8 cellular contexts compared by ENCODE assay signal in the genomic region with DNA sequence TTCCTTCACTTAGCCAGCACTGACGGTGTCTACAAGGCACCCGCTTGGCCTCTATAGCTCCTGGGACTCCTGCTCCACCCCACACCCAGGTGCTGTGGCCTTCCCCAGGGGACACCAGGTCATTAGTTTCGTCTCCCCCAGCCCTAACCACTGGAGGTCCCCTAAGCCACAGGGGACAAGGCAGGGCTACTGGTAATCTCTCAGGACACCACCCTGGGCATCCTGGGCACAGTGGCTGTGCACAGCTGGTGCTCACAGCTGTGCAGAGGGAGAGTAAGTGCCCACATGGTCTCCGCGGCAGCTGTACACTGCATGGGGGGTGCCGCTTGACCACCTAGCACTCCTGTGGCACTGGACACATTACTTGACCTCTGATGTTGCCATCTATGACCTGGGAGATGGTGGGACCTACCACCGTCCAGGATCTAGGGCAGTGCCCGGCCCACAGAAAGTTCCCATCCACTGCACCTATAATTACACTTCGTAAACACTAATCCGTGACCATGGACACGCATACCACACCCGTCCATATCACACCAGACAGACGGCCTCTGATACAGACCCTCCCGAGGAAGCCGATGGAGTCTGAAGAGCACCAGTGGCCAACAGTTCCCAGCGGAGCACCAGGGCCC.
DNase-seq lines count a peak whose midpoint lies in the region; ATAC-seq, FAIRE-seq and TF ChIP-seq lines count a peak whose summit lies in the region.

No MANE protein-coding gene starts in this region.

- H3K9me3 ChIP-seq in pancreas = no peaks in the 10 kb centered on the region

- H3K36me3 ChIP-seq in pancreas = no peaks in the 10 kb centered on the region

- H3K27ac ChIP-seq in cingulate gyrus (ENCODE audit: low read depth, low read length) (peak overlapping the region; percentile 44), pancreas (peak overlapping the region in 3 of 4 donors; percentile 38 to 46 (median 45))

- H3K4me1 ChIP-seq in pancreas = peaks cover 0 to 30% (median 24%) of the 10 kb centered on the region in 3 donors

- no peak for FAIRE-seq in pancreas (lab: Jason Lieb, UNC)

- no peak for TF ChIP-seq CTCF in pancreas (IDR thresholded peaks at IDR 0.05)

- intact Hi-C loops in pancreas (cut with DNase I) = no loop called here

- peak in 1 of 6 donors; percentile 41 for DNase-seq in pancreas
- DNase-seq in HuH-7 (ENCODE audit: low spot score) = no peak
- no peak for DNase-seq in NCI-H1436 treated with DMSO at 0.1 percent for 48 hours (lab: John Stamatoyannopoulos, UW)
- no peak for DNase-seq in stimulated activated naive CD4-positive, alpha-beta T cell treated with Interleukin-2 at 50 U/mL for 16 hours (lab: John Stamatoyannopoulos, UW)

- no peaks in the 10 kb centered on the region for H3K27me3 ChIP-seq in pancreas

- WGBS in pancreas, 2 donors = 86 to 92% methylated on average over 16 of the region's 16 CpGs

- ATAC-seq in GM19043 (IDR thresholded peaks at IDR 0.05; ENCODE audit: low read depth, unreplicated experiment) (peak; percentile 16), HG03432 (IDR thresholded peaks at IDR 0.05; ENCODE audit: unreplicated experiment) (peak; percentile 21), pancreas (no peak), HG02588 (IDR thresholded peaks at IDR 0.05; ENCODE audit: unreplicated experiment) (no peak)

- no peak overlapping the region for H3K4me3 ChIP-seq in pancreas

Comparison
In these comparisons a context has a peak if more than half of its experiments do, and no peak if none do; other contexts are left out.
1. ATAC-seq: peak in GM19043 (single experiment) and HG03432 (single experiment); none in pancreas (0 of 4) and HG02588 (single experiment).